In genomic region chr3:33277193-33277882, GRCh38 we compare ENCODE assay signal across 8 cellular contexts. TPM values are rescaled to one million over a fixed set of nuclear protein-coding genes. Genes with fewer than 3 reads are reported as not detected.
DNase-seq lines count a peak whose midpoint lies in the region; ATAC-seq and TF ChIP-seq lines count a peak whose summit lies in the region.

FBXL2 (plus strand) TSS chr3:33277442; CDS start chr3:33277513, 71 bp downstream.

- no peaks in the 10 kb centered on the region for H3K36me3 ChIP-seq in KMS-11 (ENCODE audit: insufficient read depth)
- no peaks in the 10 kb centered on the region for H3K36me3 ChIP-seq in liver (ENCODE audit: control insufficient read depth in 4 of 4, insufficient read depth in 3 of 4, low read depth in 1 of 4, low read length in 3 of 4)

- H3K4me2 ChIP-seq in KMS-11: peak within 1 kb of the TSS; percentile 82

- DNase-seq in COLO668 (lab: John Stamatoyannopoulos, UW; ENCODE audit: unreplicated experiment) (peak; percentile 42), dorsolateral prefrontal cortex (peak; percentile 47 to 87 (median 76))
- DNase-seq in stimulated activated CD8-positive, alpha-beta memory T cell treated with anti-CD3 and anti-CD28 coated beads, Interleukin-15, amount 100 ng/mL, for 24 hours (ENCODE audit: low read depth): peak; percentile 13

- no peaks in the 10 kb centered on the region for H3K79me2 ChIP-seq in KMS-11 (ENCODE audit: insufficient read depth, low read depth)

- H3K27me3 ChIP-seq in KMS-11 (ENCODE audit: insufficient read depth, low read depth) (no peaks in the 10 kb centered on the region), dorsolateral prefrontal cortex (peaks cover 0 to 4% (median 0%) of the 10 kb centered on the region in 45 donors), liver (ENCODE audit: control insufficient read depth in 4 of 4, insufficient read depth in 4 of 4, low read length in 3 of 4) (peaks cover 0 to 6% (median 2%) of the 10 kb centered on the region in 4 donors)

- H3K9ac ChIP-seq in KMS-11: no peak within 1 kb of the TSS
- no peak within 1 kb of the TSS for H3K9ac ChIP-seq in liver (ENCODE audit: low read depth in 1 of 2, low read length in 2 of 2)

- TF ChIP-seq CTCF in KMS-11 (conservative IDR thresholded peaks at IDR 0.05; ENCODE audit: low read depth, low read length) (no peak), dorsolateral prefrontal cortex (IDR thresholded peaks at IDR 0.05 in 54 of 56, conservative IDR thresholded peaks at IDR 0.05 in 2 of 56; ENCODE audit: low read depth in 1 of 56, partially characterized antibody in 56 of 56) (no peak), liver (IDR thresholded peaks at IDR 0.05; ENCODE audit: low read depth, low read length, missing input control) (no peak)

- no peaks in the 10 kb centered on the region for H4K20me1 ChIP-seq in KMS-11 (ENCODE audit: insufficient read depth)

- H3K27ac ChIP-seq in KMS-11: no peak within 1 kb of the TSS
- H3K27ac ChIP-seq in dorsolateral prefrontal cortex: peak within 1 kb of the TSS in 14 of 59 donors; percentile 5 to 86 (median 54)
- H3K27ac ChIP-seq in liver (ENCODE audit: low read depth in 1 of 2, low read length in 2 of 2): no peak within 1 kb of the TSS

- intact Hi-C loops in dorsolateral prefrontal cortex (cut with DNase I): no loop called here

- H2AFZ ChIP-seq in KMS-11 (ENCODE audit: low read depth): peak within 1 kb of the TSS; percentile 85

- H3K9me3 ChIP-seq in liver (ENCODE audit: control insufficient read depth in 4 of 4, low read length in 3 of 4): peaks cover 0 to 1% (median under 1%) of the 10 kb centered on the region in 4 donors

- peak; percentile 95 for ATAC-seq in GM19351 (IDR thresholded peaks at IDR 0.05; ENCODE audit: unreplicated experiment)
- ATAC-seq in SK-N-SH treated with all-trans-retinoic acid at 6 μM for 48 hours: peak; percentile 97
- no peak for ATAC-seq in HG02623 (IDR thresholded peaks at IDR 0.05; ENCODE audit: unreplicated experiment)

- no peak for TF ChIP-seq RAD21 in liver (IDR thresholded peaks at IDR 0.05)

- 4% methylated on average over 63 of the region's 63 CpGs for WGBS in liver

- peak within 1 kb of the TSS; percentile 33 for H3K4me3 ChIP-seq in KMS-11 (IDR thresholded peaks at IDR 0.05; ENCODE audit: insufficient read depth, low read depth, low read length)
- peak within 1 kb of the TSS; percentile 62 to 93 (median 78) for H3K4me3 ChIP-seq in dorsolateral prefrontal cortex
- H3K4me3 ChIP-seq in liver (ENCODE audit: low read depth in 1 of 3, low read length in 3 of 3): peak within 1 kb of the TSS in 2 of 3 donors; percentile 38 to 80

- H3K4me1 ChIP-seq in KMS-11 (ENCODE audit: low read depth, poor library complexity, severe bottlenecking) (peaks cover 5% of the 10 kb centered on the region), liver (ENCODE audit: control insufficient read depth in 4 of 4, insufficient read depth in 4 of 4, low read length in 3 of 4) (peaks cover 0 to 9% (median 5%) of the 10 kb centered on the region in 4 donors)

TF ChIP-seq in SK-N-SH treated with all-trans-retinoic acid at 6 μM for 48 hours, 23 proteins besides CTCF, POLR2A, EP300 and RAD21 (continues in another document):
- TF ChIP-seq ZNF565 (CRISPR knock-in tag; conservative IDR thresholded peaks at IDR 0.05; ENCODE audit: low read depth): no peak
- TF ChIP-seq GLIS3 (CRISPR knock-in tag; IDR thresholded peaks at IDR 0.05): no peak
- TF ChIP-seq ZFP30 (CRISPR knock-in tag; IDR thresholded peaks at IDR 0.05): no peak
- TF ChIP-seq ZC3H10 (CRISPR knock-in tag; IDR thresholded peaks at IDR 0.05): no peak
- no peak for TF ChIP-seq BACH2 (CRISPR knock-in tag; IDR thresholded peaks at IDR 0.05; ENCODE audit: borderline replicate concordance)
- TF ChIP-seq ISL1 (CRISPR knock-in tag; IDR thresholded peaks at IDR 0.05): no peak
- no peak for TF ChIP-seq TOX (CRISPR knock-in tag; IDR thresholded peaks at IDR 0.05; ENCODE audit: borderline replicate concordance)
- no peak for TF ChIP-seq CSRNP3 (CRISPR knock-in tag; IDR thresholded peaks at IDR 0.05)
- TF ChIP-seq OSR1 (CRISPR knock-in tag; IDR thresholded peaks at IDR 0.05): no peak
- TF ChIP-seq ZNF8 (CRISPR knock-in tag; IDR thresholded peaks at IDR 0.05): no peak
- TF ChIP-seq PPARA (CRISPR knock-in tag; IDR thresholded peaks at IDR 0.05; ENCODE audit: borderline replicate concordance): no peak
- no peak for TF ChIP-seq CREB5 (CRISPR knock-in tag; IDR thresholded peaks at IDR 0.05; ENCODE audit: low read depth)
- TF ChIP-seq CSDC2 (CRISPR knock-in tag; IDR thresholded peaks at IDR 0.05): no peak

TF ChIP-seq in liver, 16 proteins besides CTCF, POLR2A, EP300 and RAD21:
- TF ChIP-seq HNF4G (IDR thresholded peaks at IDR 0.05) (no peak), REST (IDR thresholded peaks at IDR 0.05) (no peak), MAX (IDR thresholded peaks at IDR 0.05) (no peak), HNF4A (conservative IDR thresholded peaks at IDR 0.05) (no peak), ATF3 (IDR thresholded peaks at IDR 0.05) (no peak), GABPA (IDR thresholded peaks at IDR 0.05 in 1 of 2, conservative IDR thresholded peaks at IDR 0.05 in 1 of 2) (no peak), FOXA2 (IDR thresholded peaks at IDR 0.05) (no peak), NR2F2 (IDR thresholded peaks at IDR 0.05) (no peak), RXRA (IDR thresholded peaks at IDR 0.05) (no peak), EGR1 (IDR thresholded peaks at IDR 0.05; ENCODE audit: low read depth in 2 of 2) (no peak), TAF1 (conservative IDR thresholded peaks at IDR 0.05) (no peak), ZBTB33 (IDR thresholded peaks at IDR 0.05) (no peak)

RNA-seq across cellular contexts. Expression of gene FBXL2, which starts in this region (rescaled TPM):
- 10 to 100 TPM; 24.4 to 86.0 (median 56.4) TPM for total RNA-seq in dorsolateral prefrontal cortex
- total RNA-seq in liver: 1 to 10 TPM; 1.0 to 1.3 TPM
- polyA plus RNA-seq in liver: under 1 TPM; 0.24 to 0.60 TPM

Comparison
In these comparisons a context has a peak if more than half of its experiments do, and no peak if none do; other contexts are left out.
1. RNA of gene FBXL2 (total RNA-seq): 24.4 to 86.0 TPM in dorsolateral prefrontal cortex; 1.0 to 1.3 TPM in liver; every median in the first group is over 10 times any median in the second.
2. DNase-seq: peak in every context shown above with its lines; median percentile 76 in dorsolateral prefrontal cortex; 42 in COLO668; 13 in stimulated activated CD8-positive, alpha-beta memory T cell treated with anti-CD3 and anti-CD28 coated beads, Interleukin-15, amount 100 ng/mL, for 24 hours.
3. Peak in every context shown above with its lines, with median percentiles within 50 percentile points of each other: H3K4me3 ChIP-seq.